In the genomic region with DNA sequence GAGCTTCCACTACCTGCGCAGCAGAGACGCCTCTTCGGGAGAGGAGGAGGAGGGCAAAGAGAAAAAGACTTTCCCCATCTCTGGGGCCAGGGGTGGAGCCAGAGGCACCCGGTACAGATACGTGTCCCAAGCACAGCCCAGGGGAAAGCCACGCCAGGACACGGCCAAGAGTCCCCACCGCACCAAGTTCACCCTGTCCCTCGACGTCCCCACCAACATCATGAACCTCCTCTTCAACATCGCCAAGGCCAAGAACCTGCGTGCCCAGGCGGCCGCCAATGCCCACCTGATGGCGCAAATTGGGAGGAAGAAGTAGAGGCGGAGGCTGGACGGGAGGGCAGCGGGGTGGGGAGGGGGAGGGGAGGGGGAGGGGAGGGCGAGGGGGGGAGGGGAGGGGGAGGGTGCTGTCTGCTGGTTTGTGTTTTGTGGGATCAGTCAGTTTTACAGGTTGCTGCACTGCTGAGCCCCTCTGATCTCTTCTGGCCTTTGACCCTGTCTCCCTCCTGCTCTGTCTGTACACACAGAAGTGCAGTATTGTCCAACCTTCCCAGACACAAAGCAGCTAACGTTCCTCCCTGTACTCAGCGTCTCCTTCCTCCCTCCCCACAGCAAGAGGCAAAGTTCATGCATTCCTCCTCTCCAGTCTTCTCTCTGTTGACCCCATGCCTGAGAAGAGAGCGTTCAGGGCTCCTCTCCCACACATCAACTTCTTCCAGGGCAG, we compare ENCODE assay signal across 1 cellular context.
A peak's percentile ranks its signal among the peaks of the same experiment; 100 is the strongest.
TF ChIP-seq lines count a peak whose summit lies in the region.

No MANE protein-coding gene starts in this region.

TF ChIP-seq in HepG2, 621 proteins besides CTCF, POLR2A, EP300 and RAD21:
- peak; percentile 44; the same call in 1 of the 2 replicates for TF ChIP-seq SOX13 (IDR thresholded peaks at IDR 0.05)
- TF ChIP-seq SOX13 (CRISPR knock-in tag; conservative IDR thresholded peaks at IDR 0.05 in 1 of 2, IDR thresholded peaks at IDR 0.05 in 1 of 2) = peak in 1 of 2 experiments; percentile 78; a peak in 2 of 4 replicates
- TF ChIP-seq HNF4A (CRISPR knock-in tag; IDR thresholded peaks at IDR 0.05) = peak; percentile 45; the same call in 1 of the 2 replicates
- no peak for TF ChIP-seq DNMT3B (CRISPR knock-in tag; conservative IDR thresholded peaks at IDR 0.05)
- 0 out of 4 replicates have a peak, but pooled peaks of 1 of the 2 experiments have one; percentile 9 for TF ChIP-seq NR2F1 (CRISPR knock-in tag; IDR thresholded peaks at IDR 0.05)
- TF ChIP-seq RARA (CRISPR knock-in tag; IDR thresholded peaks at IDR 0.05) = peak; percentile 28; the same call in 1 of the 2 replicates
- no peak for TF ChIP-seq ZFP62 (CRISPR knock-in tag; IDR thresholded peaks at IDR 0.05)
- 0 out of 2 replicates have a peak, but pooled peaks have one; percentile 84 for TF ChIP-seq PCBP1 (IDR thresholded peaks at IDR 0.05; ENCODE audit: borderline replicate concordance, low read depth, low read length)
- TF ChIP-seq ZNF496 (CRISPR knock-in tag; IDR thresholded peaks at IDR 0.05; ENCODE audit: insufficient replicate concordance) = no peak
- no peak for TF ChIP-seq ZNF160 (CRISPR knock-in tag; IDR thresholded peaks at IDR 0.05)
- TF ChIP-seq, protein P1, sequence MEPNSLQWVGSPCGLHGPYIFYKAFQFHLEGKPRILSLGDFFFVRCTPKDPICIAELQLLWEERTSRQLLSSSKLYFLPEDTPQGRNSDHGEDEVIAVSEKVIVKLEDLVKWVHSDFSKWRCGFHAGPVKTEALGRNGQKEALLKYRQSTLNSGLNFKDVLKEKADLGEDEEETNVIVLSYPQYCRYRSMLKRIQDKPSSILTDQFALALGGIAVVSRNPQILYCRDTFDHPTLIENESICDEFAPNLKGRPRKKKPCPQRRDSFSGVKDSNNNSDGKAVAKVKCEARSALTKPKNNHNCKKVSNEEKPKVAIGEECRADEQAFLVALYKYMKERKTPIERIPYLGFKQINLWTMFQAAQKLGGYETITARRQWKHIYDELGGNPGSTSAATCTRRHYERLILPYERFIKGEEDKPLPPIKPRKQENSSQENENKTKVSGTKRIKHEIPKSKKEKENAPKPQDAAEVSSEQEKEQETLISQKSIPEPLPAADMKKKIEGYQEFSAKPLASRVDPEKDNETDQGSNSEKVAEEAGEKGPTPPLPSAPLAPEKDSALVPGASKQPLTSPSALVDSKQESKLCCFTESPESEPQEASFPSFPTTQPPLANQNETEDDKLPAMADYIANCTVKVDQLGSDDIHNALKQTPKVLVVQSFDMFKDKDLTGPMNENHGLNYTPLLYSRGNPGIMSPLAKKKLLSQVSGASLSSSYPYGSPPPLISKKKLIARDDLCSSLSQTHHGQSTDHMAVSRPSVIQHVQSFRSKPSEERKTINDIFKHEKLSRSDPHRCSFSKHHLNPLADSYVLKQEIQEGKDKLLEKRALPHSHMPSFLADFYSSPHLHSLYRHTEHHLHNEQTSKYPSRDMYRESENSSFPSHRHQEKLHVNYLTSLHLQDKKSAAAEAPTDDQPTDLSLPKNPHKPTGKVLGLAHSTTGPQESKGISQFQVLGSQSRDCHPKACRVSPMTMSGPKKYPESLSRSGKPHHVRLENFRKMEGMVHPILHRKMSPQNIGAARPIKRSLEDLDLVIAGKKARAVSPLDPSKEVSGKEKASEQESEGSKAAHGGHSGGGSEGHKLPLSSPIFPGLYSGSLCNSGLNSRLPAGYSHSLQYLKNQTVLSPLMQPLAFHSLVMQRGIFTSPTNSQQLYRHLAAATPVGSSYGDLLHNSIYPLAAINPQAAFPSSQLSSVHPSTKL (CRISPR knock-in tag; IDR thresholded peaks at IDR 0.05) = 0 out of 2 replicates have a peak, but pooled peaks have one; percentile 28
- no peak for TF ChIP-seq ZNF605 (CRISPR knock-in tag; IDR thresholded peaks at IDR 0.05)
- TF ChIP-seq FOXA3 (CRISPR knock-in tag; IDR thresholded peaks at IDR 0.05) = peak; percentile 30; the same call in 1 of the 2 replicates
- peak; percentile 69; the same call in 1 of the 2 replicates for TF ChIP-seq ZNF263 (CRISPR knock-in tag; IDR thresholded peaks at IDR 0.05)
- peak; percentile 51; the same call in 1 of the 2 replicates for TF ChIP-seq SOX5 (CRISPR knock-in tag; IDR thresholded peaks at IDR 0.05; ENCODE audit: borderline replicate concordance)
- no peak for TF ChIP-seq FOXA1 (IDR thresholded peaks at IDR 0.05)
- peak; percentile 44; the same call in 1 of the 2 replicates for TF ChIP-seq FOXA1 (CRISPR knock-in tag; IDR thresholded peaks at IDR 0.05)
- TF ChIP-seq, protein P2, sequence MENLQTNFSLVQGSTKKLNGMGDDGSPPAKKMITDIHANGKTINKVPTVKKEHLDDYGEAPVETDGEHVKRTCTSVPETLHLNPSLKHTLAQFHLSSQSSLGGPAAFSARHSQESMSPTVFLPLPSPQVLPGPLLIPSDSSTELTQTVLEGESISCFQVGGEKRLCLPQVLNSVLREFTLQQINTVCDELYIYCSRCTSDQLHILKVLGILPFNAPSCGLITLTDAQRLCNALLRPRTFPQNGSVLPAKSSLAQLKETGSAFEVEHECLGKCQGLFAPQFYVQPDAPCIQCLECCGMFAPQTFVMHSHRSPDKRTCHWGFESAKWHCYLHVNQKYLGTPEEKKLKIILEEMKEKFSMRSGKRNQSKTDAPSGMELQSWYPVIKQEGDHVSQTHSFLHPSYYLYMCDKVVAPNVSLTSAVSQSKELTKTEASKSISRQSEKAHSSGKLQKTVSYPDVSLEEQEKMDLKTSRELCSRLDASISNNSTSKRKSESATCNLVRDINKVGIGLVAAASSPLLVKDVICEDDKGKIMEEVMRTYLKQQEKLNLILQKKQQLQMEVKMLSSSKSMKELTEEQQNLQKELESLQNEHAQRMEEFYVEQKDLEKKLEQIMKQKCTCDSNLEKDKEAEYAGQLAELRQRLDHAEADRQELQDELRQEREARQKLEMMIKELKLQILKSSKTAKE (CRISPR knock-in tag; IDR thresholded peaks at IDR 0.05; ENCODE audit: borderline replicate concordance) = peak; percentile 24; the same call in 1 of the 2 replicates
- peak; percentile 93 for TF ChIP-seq HNRNPK (IDR thresholded peaks at IDR 0.05; ENCODE audit: low read depth, low read length, poor library complexity, severe bottlenecking)
- TF ChIP-seq, protein P3, sequence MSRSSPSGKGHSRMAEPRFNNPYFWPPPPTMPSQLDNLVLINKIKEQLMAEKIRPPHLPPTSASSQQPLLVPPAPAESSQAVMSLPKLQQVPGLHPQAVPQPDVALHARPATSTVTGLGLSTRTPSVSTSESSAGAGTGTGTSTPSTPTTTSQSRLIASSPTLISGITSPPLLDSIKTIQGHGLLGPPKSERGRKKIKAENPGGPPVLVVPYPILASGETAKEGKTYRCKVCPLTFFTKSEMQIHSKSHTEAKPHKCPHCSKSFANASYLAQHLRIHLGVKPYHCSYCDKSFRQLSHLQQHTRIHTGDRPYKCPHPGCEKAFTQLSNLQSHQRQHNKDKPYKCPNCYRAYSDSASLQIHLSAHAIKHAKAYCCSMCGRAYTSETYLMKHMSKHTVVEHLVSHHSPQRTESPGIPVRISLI (CRISPR knock-in tag; IDR thresholded peaks at IDR 0.05; ENCODE audit: borderline replicate concordance) = no peak
- TF ChIP-seq SOX6 (IDR thresholded peaks at IDR 0.05) = no peak
- peak; percentile 58 for TF ChIP-seq SOX6 (CRISPR knock-in tag; IDR thresholded peaks at IDR 0.05)
- TF ChIP-seq, protein P4, sequence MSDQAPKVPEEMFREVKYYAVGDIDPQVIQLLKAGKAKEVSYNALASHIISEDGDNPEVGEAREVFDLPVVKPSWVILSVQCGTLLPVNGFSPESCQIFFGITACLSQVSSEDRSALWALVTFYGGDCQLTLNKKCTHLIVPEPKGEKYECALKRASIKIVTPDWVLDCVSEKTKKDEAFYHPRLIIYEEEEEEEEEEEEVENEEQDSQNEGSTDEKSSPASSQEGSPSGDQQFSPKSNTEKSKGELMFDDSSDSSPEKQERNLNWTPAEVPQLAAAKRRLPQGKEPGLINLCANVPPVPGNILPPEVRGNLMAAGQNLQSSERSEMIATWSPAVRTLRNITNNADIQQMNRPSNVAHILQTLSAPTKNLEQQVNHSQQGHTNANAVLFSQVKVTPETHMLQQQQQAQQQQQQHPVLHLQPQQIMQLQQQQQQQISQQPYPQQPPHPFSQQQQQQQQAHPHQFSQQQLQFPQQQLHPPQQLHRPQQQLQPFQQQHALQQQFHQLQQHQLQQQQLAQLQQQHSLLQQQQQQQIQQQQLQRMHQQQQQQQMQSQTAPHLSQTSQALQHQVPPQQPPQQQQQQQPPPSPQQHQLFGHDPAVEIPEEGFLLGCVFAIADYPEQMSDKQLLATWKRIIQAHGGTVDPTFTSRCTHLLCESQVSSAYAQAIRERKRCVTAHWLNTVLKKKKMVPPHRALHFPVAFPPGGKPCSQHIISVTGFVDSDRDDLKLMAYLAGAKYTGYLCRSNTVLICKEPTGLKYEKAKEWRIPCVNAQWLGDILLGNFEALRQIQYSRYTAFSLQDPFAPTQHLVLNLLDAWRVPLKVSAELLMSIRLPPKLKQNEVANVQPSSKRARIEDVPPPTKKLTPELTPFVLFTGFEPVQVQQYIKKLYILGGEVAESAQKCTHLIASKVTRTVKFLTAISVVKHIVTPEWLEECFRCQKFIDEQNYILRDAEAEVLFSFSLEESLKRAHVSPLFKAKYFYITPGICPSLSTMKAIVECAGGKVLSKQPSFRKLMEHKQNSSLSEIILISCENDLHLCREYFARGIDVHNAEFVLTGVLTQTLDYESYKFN (CRISPR knock-in tag; conservative IDR thresholded peaks at IDR 0.05) = 0 out of 2 replicates have a peak, but pooled peaks have one; percentile 11
- peak; percentile 59 for TF ChIP-seq NR2F6 (IDR thresholded peaks at IDR 0.05)
- TF ChIP-seq NR2F6 (CRISPR knock-in tag; IDR thresholded peaks at IDR 0.05) = peak; percentile 45; the same call in 1 of the 2 replicates
- TF ChIP-seq, protein P5, sequence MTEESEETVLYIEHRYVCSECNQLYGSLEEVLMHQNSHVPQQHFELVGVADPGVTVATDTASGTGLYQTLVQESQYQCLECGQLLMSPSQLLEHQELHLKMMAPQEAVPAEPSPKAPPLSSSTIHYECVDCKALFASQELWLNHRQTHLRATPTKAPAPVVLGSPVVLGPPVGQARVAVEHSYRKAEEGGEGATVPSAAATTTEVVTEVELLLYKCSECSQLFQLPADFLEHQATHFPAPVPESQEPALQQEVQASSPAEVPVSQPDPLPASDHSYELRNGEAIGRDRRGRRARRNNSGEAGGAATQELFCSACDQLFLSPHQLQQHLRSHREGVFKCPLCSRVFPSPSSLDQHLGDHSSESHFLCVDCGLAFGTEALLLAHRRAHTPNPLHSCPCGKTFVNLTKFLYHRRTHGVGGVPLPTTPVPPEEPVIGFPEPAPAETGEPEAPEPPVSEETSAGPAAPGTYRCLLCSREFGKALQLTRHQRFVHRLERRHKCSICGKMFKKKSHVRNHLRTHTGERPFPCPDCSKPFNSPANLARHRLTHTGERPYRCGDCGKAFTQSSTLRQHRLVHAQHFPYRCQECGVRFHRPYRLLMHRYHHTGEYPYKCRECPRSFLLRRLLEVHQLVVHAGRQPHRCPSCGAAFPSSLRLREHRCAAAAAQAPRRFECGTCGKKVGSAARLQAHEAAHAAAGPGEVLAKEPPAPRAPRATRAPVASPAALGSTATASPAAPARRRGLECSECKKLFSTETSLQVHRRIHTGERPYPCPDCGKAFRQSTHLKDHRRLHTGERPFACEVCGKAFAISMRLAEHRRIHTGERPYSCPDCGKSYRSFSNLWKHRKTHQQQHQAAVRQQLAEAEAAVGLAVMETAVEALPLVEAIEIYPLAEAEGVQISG (CRISPR knock-in tag; IDR thresholded peaks at IDR 0.05) = no peak
- TF ChIP-seq NR2F2 (IDR thresholded peaks at IDR 0.05; ENCODE audit: borderline replicate concordance, low read depth) = peak; percentile 47
- peak; percentile 58 for TF ChIP-seq TEAD3 (CRISPR knock-in tag; optimal IDR thresholded peaks at IDR 0.05; ENCODE audit: borderline replicate concordance)
